15 cellular contexts compared by ENCODE assay signal in genomic region chr14:105241641-105242040, GRCh38. TPM values are rescaled to one million over a fixed set of nuclear protein-coding genes. Genes with fewer than 3 reads are reported as not detected.
A peak's percentile ranks its signal among the peaks of the same experiment; 100 is the strongest.
DNase-seq lines count a peak whose midpoint lies in the region; ATAC-seq, FAIRE-seq and TF ChIP-seq lines count a peak whose summit lies in the region.
"Had no signal": no experiment of that assay in that cellular context is flagged by ENCODE, and none has a peak within 500 bp of the region (broad histone marks: within the 10 kb centered on the region; RNA-seq: fewer than 3 reads in every experiment).

No MANE protein-coding gene starts in this region.

- H2BK120ac ChIP-seq in H9 (ENCODE audit: low read depth, low read length, poor library complexity, severe bottlenecking) (no peak overlapping the region), neuronal stem cell (ENCODE audit: low read depth, low read length) (no peak overlapping the region)

- no peak overlapping the region for H2BK15ac ChIP-seq in H9 (ENCODE audit: low read depth, low read length)
- no peak overlapping the region for H2BK15ac ChIP-seq in neuronal stem cell (ENCODE audit: low read length)

- H3K4me3 Mint-ChIP-seq in H9: no peak overlapping the region
- H3K4me3 Mint-ChIP-seq in activated CD4-positive, alpha-beta memory T cell treated with anti-CD3 and anti-CD28 coated beads, Interleukin-2, amount 10 ng/mL, durations not matched to agents 7 days and 5 days: no peak overlapping the region
- H3K4me3 Mint-ChIP-seq: B cell; CD4-positive, alpha-beta T cell had no signal

- H4K20me1 ChIP-seq in H9 (ENCODE audit: control insufficient read depth, insufficient read depth, insufficient read length): no peaks in the 10 kb centered on the region

- H2AFZ ChIP-seq in H9 (ENCODE audit: low read length): no peak overlapping the region
- H2AFZ ChIP-seq in neuronal stem cell (ENCODE audit: low read length): no peak overlapping the region
- H2AFZ ChIP-seq: GM23248 had no signal

- no peak for FAIRE-seq in kidney (lab: Jason Lieb, UNC)
- FAIRE-seq: A204.1, H54 had no signal

- peaks cover 0 to 12% (median 2%) of the 10 kb centered on the region in 3 experiments; a peak in 4 of 7 replicates for H3K36me3 Mint-ChIP-seq in H9 (ENCODE audit: insufficient read depth in 1 of 3, low read depth in 3 of 3)
- H3K36me3 Mint-ChIP-seq in activated CD4-positive, alpha-beta memory T cell treated with anti-CD3 and anti-CD28 coated beads, Interleukin-2, amount 10 ng/mL, durations not matched to agents 7 days and 5 days (ENCODE audit: low read depth): peaks cover 8% of the 10 kb centered on the region

- H3K27me3 ChIP-seq in H9 (ENCODE audit: insufficient read depth, low read length): no peaks in the 10 kb centered on the region
- H3K27me3 ChIP-seq in neuronal stem cell (ENCODE audit: control insufficient read depth in 3 of 3, insufficient read depth in 3 of 3, low read depth in 1 of 3, low read length in 3 of 3): no peaks in the 10 kb centered on the region
- no peaks in the 10 kb centered on the region for H3K27me3 ChIP-seq in aorta (ENCODE audit: control insufficient read depth in 1 of 2, insufficient read depth in 2 of 2, low read length in 1 of 2)

- H2BK12ac ChIP-seq in H9 (ENCODE audit: insufficient read length, low read depth, low read length) (no peak overlapping the region), neuronal stem cell (ENCODE audit: low read length) (no peak overlapping the region)

- H3K9me3 ChIP-seq in H9 (ENCODE audit: control insufficient read depth, low read depth, low read length): no peaks in the 10 kb centered on the region
- no peaks in the 10 kb centered on the region for H3K9me3 ChIP-seq in kidney (ENCODE audit: control insufficient read depth in 1 of 2, low read length in 2 of 2)
- peaks cover 0 to 1% of the 10 kb centered on the region in 2 donors for H3K9me3 ChIP-seq in neuronal stem cell (replicated peaks in 1 of 2; ENCODE audit: control insufficient read depth in 2 of 2, insufficient read depth in 1 of 2, low read depth in 1 of 2, low read length in 2 of 2)
- H3K9me3 ChIP-seq in aorta (ENCODE audit: control insufficient read depth, low read length): no peaks in the 10 kb centered on the region

- DNase-seq in H9 (no peak), kidney (peak; percentile 66), neuronal stem cell (ENCODE audit: low spot score) (no peak), aorta (no peak), erythroblast (lab: John Stamatoyannopoulos, UW) (no peak)
- no peak for DNase-seq in activated CD4-positive, alpha-beta memory T cell treated with anti-CD3 and anti-CD28 coated beads, Interleukin-2, amount 10 ng/mL, durations not matched to agents 7 days and 5 days
- DNase-seq: C1 segment of cervical spinal cord; Calu3; CD4-positive, alpha-beta T cell; DMS 273 treated with DMSO at 0.1 percent for 48 hours; GM23248 had no signal

- H4K91ac ChIP-seq in H9 (ENCODE audit: insufficient read length, low read depth, low read length) (no peak overlapping the region), neuronal stem cell (ENCODE audit: low read depth, low read length, poor library complexity) (peak overlapping the region; percentile 53)

- H3K79me2 ChIP-seq in H9 (ENCODE audit: insufficient read depth, low read length): no peaks in the 10 kb centered on the region

- H2BK5ac ChIP-seq in H9 (ENCODE audit: insufficient read length, low read length) (no peak overlapping the region), neuronal stem cell (ENCODE audit: low read length) (peak overlapping the region; percentile 87)

- H3K23ac ChIP-seq in H9 (ENCODE audit: insufficient read length, low read depth, low read length) (no peak overlapping the region), neuronal stem cell (ENCODE audit: low read depth, low read length, poor library complexity) (peak overlapping the region; percentile 20)

- no peak for TF ChIP-seq POLR2A in erythroblast (IDR thresholded peaks at IDR 0.05; ENCODE audit: low read length)

- peak overlapping the region; percentile 1; the same call in 1 of the 2 replicates for H3K14ac ChIP-seq in H9 (ENCODE audit: insufficient read depth, low read length)
- H3K14ac ChIP-seq in neuronal stem cell (ENCODE audit: low read length): peak overlapping the region; percentile 71

- no peak overlapping the region for H3K27ac ChIP-seq in H9 (ENCODE audit: insufficient read length, low read depth, low read length)
- no peak overlapping the region for H3K27ac ChIP-seq in kidney (ENCODE audit: low read depth in 2 of 2, low read length in 2 of 2)
- no peak overlapping the region for H3K27ac ChIP-seq in neuronal stem cell (replicated peaks; ENCODE audit: low read length)
- H3K27ac ChIP-seq in aorta (ENCODE audit: low read depth in 1 of 2, low read length in 2 of 2): no peak overlapping the region
- H3K27ac ChIP-seq: GM23248 had no signal

- POLR2A ChIA-PET in activated CD4-positive, alpha-beta memory T cell treated with anti-CD3 and anti-CD28 coated beads, Interleukin-2, amount 10 ng/mL, durations not matched to agents 7 days and 5 days (lab: Charles Lee): no interaction called here

- H3K4me3 ChIP-seq in kidney (ENCODE audit: low read length in 2 of 2): no peak overlapping the region
- peak overlapping the region in 1 of 2 donors; percentile 53 for H3K4me3 ChIP-seq in neuronal stem cell (ENCODE audit: low read length in 2 of 2)
- H3K4me3 ChIP-seq in aorta (ENCODE audit: low read length in 2 of 2): no peak overlapping the region
- H3K4me3 ChIP-seq: GM23248 had no signal

- H3K36me3 ChIP-seq in kidney (ENCODE audit: control insufficient read depth in 1 of 2, insufficient read depth in 2 of 2, low read length in 2 of 2) (peaks cover 0 to 4% of the 10 kb centered on the region in 2 donors), neuronal stem cell (replicated peaks in 1 of 2; ENCODE audit: control insufficient read depth in 2 of 2, insufficient read depth in 2 of 2, low read length in 2 of 2) (peaks cover 8 to 28% of the 10 kb centered on the region in 2 donors), aorta (ENCODE audit: control insufficient read depth in 1 of 2, insufficient read depth in 2 of 2, low read length in 1 of 2) (no peaks in the 10 kb centered on the region)

- no peaks in the 10 kb centered on the region for H3K9me3 Mint-ChIP-seq in H9
- H3K9me3 Mint-ChIP-seq in activated CD4-positive, alpha-beta memory T cell treated with anti-CD3 and anti-CD28 coated beads, Interleukin-2, amount 10 ng/mL, durations not matched to agents 7 days and 5 days: no peaks in the 10 kb centered on the region
- H3K9me3 Mint-ChIP-seq: CD4-positive, alpha-beta T cell had no signal

- no peak overlapping the region for H3K56ac ChIP-seq in H9 (ENCODE audit: insufficient read length, low read depth, low read length)

- CTCF ChIA-PET in activated CD4-positive, alpha-beta memory T cell treated with anti-CD3 and anti-CD28 coated beads, Interleukin-2, amount 10 ng/mL, durations not matched to agents 7 days and 5 days (lab: Charles Lee): no interaction called here

- no peak overlapping the region for H3K27ac Mint-ChIP-seq in H9
- no peak overlapping the region for H3K27ac Mint-ChIP-seq in activated CD4-positive, alpha-beta memory T cell treated with anti-CD3 and anti-CD28 coated beads, Interleukin-2, amount 10 ng/mL, durations not matched to agents 7 days and 5 days
- H3K27ac Mint-ChIP-seq: B cell; CD4-positive, alpha-beta T cell had no signal

- H3K79me1 ChIP-seq in H9 (ENCODE audit: insufficient read depth, low read depth, low read length, poor library complexity, severe bottlenecking) (no peaks in the 10 kb centered on the region), neuronal stem cell (ENCODE audit: low read depth, low read length) (peaks cover 14% of the 10 kb centered on the region)

- H3K4me1 ChIP-seq in H9 (ENCODE audit: insufficient read depth, low read length) (no peaks in the 10 kb centered on the region), kidney (ENCODE audit: control insufficient read depth in 1 of 2, insufficient read depth in 1 of 2, low read depth in 1 of 2, low read length in 2 of 2) (no peaks in the 10 kb centered on the region), neuronal stem cell (ENCODE audit: control insufficient read depth in 2 of 2, insufficient read depth in 1 of 2, low read depth in 1 of 2, low read length in 2 of 2) (no peaks in the 10 kb centered on the region), aorta (ENCODE audit: control insufficient read depth in 1 of 2, insufficient read depth in 2 of 2, low read length in 2 of 2) (no peaks in the 10 kb centered on the region)

- no peak overlapping the region for H4K8ac ChIP-seq in H9 (replicated peaks; ENCODE audit: insufficient read length, low read depth, low read length)
- H4K8ac ChIP-seq in neuronal stem cell (ENCODE audit: low read depth, low read length): no peak overlapping the region

- no peaks in the 10 kb centered on the region for H3K4me1 Mint-ChIP-seq in H9
- peaks cover 5% of the 10 kb centered on the region for H3K4me1 Mint-ChIP-seq in activated CD4-positive, alpha-beta memory T cell treated with anti-CD3 and anti-CD28 coated beads, Interleukin-2, amount 10 ng/mL, durations not matched to agents 7 days and 5 days

- H3K23me2 ChIP-seq in H9 (ENCODE audit: insufficient read length, low read depth, low read length, poor library complexity, severe bottlenecking): no peaks in the 10 kb centered on the region

- H3K4me2 ChIP-seq in H9 (ENCODE audit: insufficient read depth, insufficient read length, low read length): no peak overlapping the region
- no peak overlapping the region for H3K4me2 ChIP-seq in neuronal stem cell (ENCODE audit: insufficient read depth, low read length, poor library complexity, severe bottlenecking)

- H3K18ac ChIP-seq in H9 (ENCODE audit: insufficient read length, low read depth, low read length) (no peak overlapping the region), neuronal stem cell (ENCODE audit: low read length) (peak overlapping the region; percentile 17)

- no peak overlapping the region for H3T11ph ChIP-seq in H9 (ENCODE audit: low read length)

- H4K5ac ChIP-seq in H9 (ENCODE audit: insufficient read length, low read depth, low read length): no peak overlapping the region

- H3K9ac ChIP-seq in H9 (ENCODE audit: extremely low read depth, insufficient read length, low read length) (no peak overlapping the region), kidney (ENCODE audit: low read length in 2 of 2) (no peak overlapping the region), neuronal stem cell (ENCODE audit: low read depth, low read length, poor library complexity) (no peak overlapping the region)
- H3K9ac ChIP-seq: GM23248 had no signal

- WGBS in H9 (ENCODE audit: extremely low coverage, insufficient read length, low lambda C conversion rate): no CpG with 5 or more reads among the region's 19 CpGs
- no CpG with 5 or more reads among the region's 19 CpGs for WGBS in neuronal stem cell (ENCODE audit: extremely low coverage in 2 of 2, insufficient read length in 2 of 2, insufficient replicate concordance in 1 of 2), 2 donors
- 86 to 95% methylated on average over 19 of the region's 19 CpGs for WGBS in aorta, 2 donors

- TF ChIP-seq CTCF in H9 (conservative IDR thresholded peaks at IDR 0.05): no peak
- no peak for TF ChIP-seq CTCF in kidney (IDR thresholded peaks at IDR 0.05; ENCODE audit: borderline replicate concordance, extremely low read depth, insufficient read depth)

- intact Hi-C loops in kidney (cut with DNase I) (no loop called here), aorta (cut with DNase I) (loop anchor here in 1 of 2 donors (10.0 kb wide), 1 partner anchor 63 kb away; the partner anchor contains the start of gene BRF1)

- H2BK20ac ChIP-seq in H9 (ENCODE audit: low read depth, low read length, poor library complexity, severe bottlenecking): no peak overlapping the region

- H2AK5ac ChIP-seq in H9 (ENCODE audit: insufficient read length, low read length) (no peak overlapping the region), neuronal stem cell (ENCODE audit: low read depth, low read length) (no peak overlapping the region)

- ATAC-seq in aorta (ENCODE audit: low FRiP score): peak; percentile 48
- ATAC-seq in GM19463 (IDR thresholded peaks at IDR 0.05; ENCODE audit: unreplicated experiment): no peak

- H3K27me3 Mint-ChIP-seq in H9 (ENCODE audit: low read depth): no peaks in the 10 kb centered on the region
- H3K27me3 Mint-ChIP-seq in activated CD4-positive, alpha-beta memory T cell treated with anti-CD3 and anti-CD28 coated beads, Interleukin-2, amount 10 ng/mL, durations not matched to agents 7 days and 5 days: no peaks in the 10 kb centered on the region
- H3K27me3 Mint-ChIP-seq: B cell; CD4-positive, alpha-beta T cell had no signal

- H3K4ac ChIP-seq in H9 (ENCODE audit: low read depth, low read length): no peak overlapping the region
- H3K4ac ChIP-seq in neuronal stem cell (ENCODE audit: low read length): no peak overlapping the region

RNA-seq across cellular contexts. Expression of gene BTBD6, which starts 6.7 kb away (rescaled TPM):
- 22.9 and 23.3 TPM in 2 replicates for total RNA-seq in H9 (2021)
- 38.9 TPM for total RNA-seq in kidney
- polyA plus RNA-seq in kidney (ENCODE audit: insufficient read depth, low read depth, low replicate concordance): 33.3 TPM
- 10.8 TPM for polyA plus RNA-seq in neuronal stem cell (2013, experiment 1 of 2)
- 10.4 TPM for polyA plus RNA-seq in neuronal stem cell (2013, experiment 2 of 2)
- 10 to 100 TPM; 39.1 to 40.4 TPM for total RNA-seq in aorta
- polyA plus RNA-seq in aorta: 10 to 100 TPM; 45.2 to 99.4 TPM
- 10 to 100 TPM; 44.2 to 45.7 TPM for total RNA-seq in activated CD4-positive, alpha-beta memory T cell treated with anti-CD3 and anti-CD28 coated beads, Interleukin-2, amount 10 ng/mL, durations not matched to agents 7 days and 5 days

RNA-seq across cellular contexts. Expression of gene BRF1, which starts 59.2 kb away (rescaled TPM):
- 27.0 and 28.3 TPM in 2 replicates for total RNA-seq in H9 (2021)
- total RNA-seq in kidney: 34.1 TPM
- 19.3 TPM for polyA plus RNA-seq in kidney (ENCODE audit: insufficient read depth, low read depth, low replicate concordance)
- 14.0 TPM for polyA plus RNA-seq in neuronal stem cell (2013, experiment 1 of 2)
- polyA plus RNA-seq in neuronal stem cell (2013, experiment 2 of 2): 14.3 TPM
- total RNA-seq in aorta: 10 to 100 TPM; 25.2 to 44.3 TPM
- polyA plus RNA-seq in aorta: 10 to 100 TPM in 1 of 2 donors, 1 to 10 TPM in 1; 7.1 to 34.1 TPM
- total RNA-seq in activated CD4-positive, alpha-beta memory T cell treated with anti-CD3 and anti-CD28 coated beads, Interleukin-2, amount 10 ng/mL, durations not matched to agents 7 days and 5 days: 10 to 100 TPM; 37.4 to 40.7 TPM
